31 cellular contexts compared by ENCODE assay signal in genomic region chr5:10981927-10982326, GRCh38.
"Had no signal": no experiment of that assay in that cellular context is flagged by ENCODE, and none has a peak within 500 bp of the region (broad histone marks: within the 10 kb centered on the region; RNA-seq: fewer than 3 reads in every experiment).

No MANE protein-coding gene starts in this region.

- H3K9me3 ChIP-seq: ascending aorta, body of pancreas, breast epithelium, SJCRH30 had no signal

- ATAC-seq: activated CD8-positive, alpha-beta T cell treated with anti-CD3 and anti-CD28 coated beads for 36 hours; activated T-cell treated with anti-CD3 and anti-CD28 coated beads, Interleukin-2, amount 50 U/mL, for 72 hours; activated T-helper 17 cell treated with anti-CD3 and anti-CD28 coated beads, Interleukin-2, amount 50 U/mL, for 72 hours; Panc1 had no signal

- H3K36me3 ChIP-seq: ascending aorta, breast epithelium, SJCRH30 had no signal

- H3K4me1 ChIP-seq: ascending aorta, breast epithelium, SJCRH30 had no signal

- DNase-seq: activated CD4-positive, alpha-beta T cell treated with anti-CD3 and anti-CD28 coated beads for 1 hour; activated CD4-positive, alpha-beta T cell treated with anti-CD3 and anti-CD28 coated beads for 48 hours; activated CD4-positive, CD25-positive, alpha-beta regulatory T cell; activated CD8-positive, alpha-beta T cell treated with anti-CD3 and anti-CD28 coated beads for 36 hours; activated effector memory CD4-positive, alpha-beta T cell treated with anti-CD3 and anti-CD28 coated beads, Interleukin-2, amount 50 U/mL, for 16 hours; activated naive CD4-positive, alpha-beta T cell; activated naive CD8-positive, alpha-beta T cell treated with anti-CD3 and anti-CD28 coated beads, Interleukin-2, amount 10 ng/mL, durations not matched to agents 7 days and 5 days; activated T-cell treated with anti-CD3 and anti-CD28 coated beads, Interleukin-2, amount 50 U/mL, for 1 hour; activated T-cell treated with anti-CD3 and anti-CD28 coated beads, Interleukin-2, amount 50 U/mL, for 72 hours; amygdala; body of pancreas; cerebellar nuclear complex; KG1; MM.1S; NCI-H1092 treated with DMSO at 0.1 percent for 48 hours; NCI-H1417; NCI-H146; NCI-H187; NCI-H2029 treated with DMSO at 0.1 percent for 48 hours; NCI-H2107; NCI-H226; NCI-H446 treated with DMSO at 0.1 percent for 48 hours; NCI-H526 treated with DMSO at 0.1 percent for 48 hours; SJCRH30; T1000; WERI-Rb-1 had no signal

- H3K4me3 ChIP-seq: ascending aorta, body of pancreas, breast epithelium, SJCRH30, SK-N-MC had no signal

- H3K27ac ChIP-seq: ascending aorta, breast epithelium, SJCRH30, SK-N-MC, WERI-Rb-1 had no signal

- H3K27me3 ChIP-seq: ascending aorta, body of pancreas, breast epithelium, SJCRH30 had no signal
